ENCODE assay signal across 8 cellular contexts in the genomic region with DNA sequence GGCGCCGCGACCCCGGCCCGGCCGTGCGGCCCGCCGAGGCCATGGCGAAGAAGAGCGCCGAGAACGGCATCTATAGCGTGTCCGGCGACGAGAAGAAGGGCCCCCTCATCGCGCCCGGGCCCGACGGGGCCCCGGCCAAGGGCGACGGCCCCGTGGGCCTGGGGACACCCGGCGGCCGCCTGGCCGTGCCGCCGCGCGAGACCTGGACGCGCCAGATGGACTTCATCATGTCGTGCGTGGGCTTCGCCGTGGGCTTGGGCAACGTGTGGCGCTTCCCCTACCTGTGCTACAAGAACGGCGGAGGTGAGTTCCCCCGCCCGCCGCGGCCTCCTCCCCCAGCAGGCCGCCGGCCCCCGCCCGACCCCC. TPM values are rescaled to one million over a fixed set of nuclear protein-coding genes. Genes with fewer than 3 reads are reported as not detected.
DNase-seq lines count a peak whose midpoint lies in the region; ATAC-seq and TF ChIP-seq lines count a peak whose summit lies in the region.
"Had no signal": no experiment of that assay in that cellular context is flagged by ENCODE, and none has a peak within 500 bp of the region (broad histone marks: within the 10 kb centered on the region; RNA-seq: fewer than 3 reads in every experiment).

No MANE protein-coding gene starts in this region.

- H3K4me1 ChIP-seq in cardiac muscle cell (ENCODE audit: low read depth) (peaks cover 8% of the 10 kb centered on the region), upper lobe of left lung (peaks cover 0 to 15% (median 2%) of the 10 kb centered on the region in 4 donors)

- TF ChIP-seq POLR2A in upper lobe of left lung (IDR thresholded peaks at IDR 0.05), result no peak

- H3K36me3 ChIP-seq in cardiac muscle cell (no peaks in the 10 kb centered on the region), upper lobe of left lung (no peaks in the 10 kb centered on the region)

- 50% methylated on average over 41 of the region's 52 CpGs; no CpG with 5 or more reads in 1 of the 2 donors for WGBS in upper lobe of left lung, 2 donors

- H3K27ac ChIP-seq in cardiac muscle cell, result no peak overlapping the region
- no peak overlapping the region for H3K27ac ChIP-seq in upper lobe of left lung

- H3K4me3 ChIP-seq in cardiac muscle cell, result peak overlapping the region; percentile 51
- H3K4me3 ChIP-seq in iPS-11a (ENCODE audit: low read depth, low read length), result peak overlapping the region; percentile 48
- peak overlapping the region in 3 of 4 donors; percentile 37 to 45 (median 42) for H3K4me3 ChIP-seq in upper lobe of left lung

- no peak for TF ChIP-seq EP300 in upper lobe of left lung (IDR thresholded peaks at IDR 0.05)

- TF ChIP-seq CTCF in cardiac muscle cell (IDR thresholded peaks at IDR 0.05; ENCODE audit: low read depth, low read length) (no peak), upper lobe of left lung (IDR thresholded peaks at IDR 0.05) (no peak)

- ATAC-seq in left cardiac atrium (no peak), upper lobe of left lung (ENCODE audit: low FRiP score in 2 of 2) (no peak)

- DNase-seq in cardiac muscle cell (ENCODE audit: low read depth in 1 of 2, low spot score in 1 of 2), result no peak
- DNase-seq in left cardiac atrium, result no peak
- no peak for DNase-seq in upper lobe of left lung
- DNase-seq in stimulated activated CD4-positive, alpha-beta T cell treated with anti-CD3 and anti-CD28 coated beads, Interleukin-2, amount 100 ng/mL, for 24 hours, result no peak
- no peak for DNase-seq in AG08396 (ENCODE audit: low spot score)
- DNase-seq: AML-193, NCI-H1105 had no signal

- intact Hi-C loops in left cardiac atrium (cut with DNase I), result no loop called here

- no peaks in the 10 kb centered on the region for H3K9me3 ChIP-seq in cardiac muscle cell (ENCODE audit: low read depth)
- H3K9me3 ChIP-seq in upper lobe of left lung, result peaks cover 0 to 4% (median 0%) of the 10 kb centered on the region in 4 donors

- H3K27me3 ChIP-seq in cardiac muscle cell (no peaks in the 10 kb centered on the region), upper lobe of left lung (no peaks in the 10 kb centered on the region)

RNA-seq across cellular contexts. Expression of a gene that starts 0.8 kb away (rescaled TPM):
- total RNA-seq in cardiac muscle cell (23.7 and 29.0 TPM in 2 replicates), left cardiac atrium (100 to 1,000 TPM; 107 to 134 TPM), upper lobe of left lung (1 to 10 TPM; 3.9 to 8.1 (median 6.1) TPM)
- polyA plus RNA-seq in cardiac muscle cell, result 35.8 and 37.3 TPM in 2 replicates

RNA-seq across cellular contexts. Expression of a gene that starts 14.9 kb away (rescaled TPM):
- total RNA-seq in cardiac muscle cell, result 19.4 and 23.5 TPM in 2 replicates
- 14.5 and 25.5 TPM in 2 replicates for polyA plus RNA-seq in cardiac muscle cell
- total RNA-seq in left cardiac atrium, result 10 to 100 TPM in 1 of 2 donors, 1 to 10 TPM in 1; 9.7 to 14.6 TPM
- total RNA-seq in upper lobe of left lung, result 1 to 10 TPM in 1 of 6 donors, under 1 TPM in 1, not detected in 4; 0.47 to 5.2 TPM

RNA-seq across cellular contexts. Expression of a gene that starts 35.7 kb away (rescaled TPM):
- total RNA-seq in cardiac muscle cell (74.7 and 94.0 TPM in 2 replicates), left cardiac atrium (100 to 1,000 TPM; 123 to 159 TPM), upper lobe of left lung (100 to 1,000 TPM; 110 to 236 (median 132) TPM)
- 189 and 269 TPM in 2 replicates for polyA plus RNA-seq in cardiac muscle cell

RNA-seq across cellular contexts. Expression of a gene that starts 36.1 kb away (rescaled TPM):
- total RNA-seq in cardiac muscle cell (23.8 and 28.7 TPM in 2 replicates), left cardiac atrium (10 to 100 TPM; 11.5 to 15.0 TPM), upper lobe of left lung (10 to 100 TPM in 5 of 6 donors, 1 to 10 TPM in 1; 9.8 to 28.1 (median 17.9) TPM)
- 14.6 and 15.3 TPM in 2 replicates for polyA plus RNA-seq in cardiac muscle cell

RNA-seq across cellular contexts. Expression of a gene that starts 41.5 kb away (rescaled TPM):
- total RNA-seq in cardiac muscle cell (5.4 and 8.7 TPM in 2 replicates), left cardiac atrium (not detected), upper lobe of left lung (under 1 TPM in 3 of 6 donors, not detected in 3; 0.14 to 0.44 (median 0.27) TPM)
- 6.8 and 8.7 TPM in 2 replicates for polyA plus RNA-seq in cardiac muscle cell
